Comparison of ENCODE assay signal across 35 cellular contexts in genomic region chr4:161279095-161279494, GRCh38.
"Had no signal": no experiment of that assay in that cellular context is flagged by ENCODE, and none has a peak within 500 bp of the region (broad histone marks: within the 10 kb centered on the region; RNA-seq: fewer than 3 reads in every experiment).

No MANE protein-coding gene starts in this region.

- H3K4me3 ChIP-seq: MG63 had no signal

- H3K36me3 ChIP-seq: MG63 had no signal

- H3K9me3 ChIP-seq: MG63 had no signal

- DNase-seq: Karpas-422, Kasumi-1, MG63, MM.1S, MV-4-11, NCI-H1048, NCI-H1092, NCI-H1092 treated with DMSO at 0.1 percent for 48 hours, NCI-H1105, NCI-H1105 treated with DMSO at 0.1 percent for 48 hours, NCI-H1417, NCI-H1417 treated with DMSO at 0.1 percent for 48 hours, NCI-H1436, NCI-H1436 treated with DMSO at 0.1 percent for 48 hours, NCI-H146, NCI-H1694, NCI-H1694 treated with DMSO at 0.1 percent for 48 hours, NCI-H187, NCI-H187 treated with DMSO at 0.1 percent for 48 hours, NCI-H1930, NCI-H2029, NCI-H2029 treated with DMSO at 0.1 percent for 48 hours, NCI-H2081, NCI-H2081 treated with DMSO at 0.1 percent for 48 hours, NCI-H2107, NCI-H2171, NCI-H2171 treated with DMSO at 0.1 percent for 48 hours, NCI-H2227 treated with DMSO at 0.1 percent for 48 hours, NCI-H226, NCI-H345, NCI-H446, NCI-H446 treated with DMSO at 0.1 percent for 48 hours, NCI-H510A, NCI-H510A treated with DMSO at 0.1 percent for 48 hours, NCI-H524 had no signal
